In genomic region chr5:127970081-127970480, GRCh38 we compare ENCODE assay signal across 17 cellular contexts.
DNase-seq lines count a peak whose midpoint lies in the region; ATAC-seq, FAIRE-seq and TF ChIP-seq lines count a peak whose summit lies in the region.
"Had no signal": no experiment of that assay in that cellular context is flagged by ENCODE, and none has a peak within 500 bp of the region (broad histone marks: within the 10 kb centered on the region; RNA-seq: fewer than 3 reads in every experiment).

No MANE protein-coding gene starts in this region.

- H3K4me1 ChIP-seq in PC-3 (ENCODE audit: insufficient read depth, low read length): peaks cover 23% of the 10 kb centered on the region
- H3K4me1 ChIP-seq in keratinocyte (ENCODE audit: control insufficient read depth, extremely low read depth, insufficient read depth, low read length): peaks cover 24% of the 10 kb centered on the region

- BruUV-seq in PC-3 (replicated peaks; lab: Mats Ljungman, UMichigan): no TSS peak

- H3K9me2 ChIP-seq in PC-3 (replicated peaks; ENCODE audit: low read length): 0 out of 2 replicates have a peak, but pooled peaks cover 4% of the 10 kb centered on the region

- POLR2A ChIA-PET in PC-3 (lab: Charles Lee; ENCODE audit: unreplicated experiment): no interaction called here

- no peaks in the 10 kb centered on the region for H3K9me3 ChIP-seq in PC-3 (ENCODE audit: low read length)
- H3K9me3 ChIP-seq in keratinocyte (ENCODE audit: control insufficient read depth, low read depth, low read length): no peaks in the 10 kb centered on the region

- no peak for ATAC-seq in PC-3

- H2AFZ ChIP-seq in PC-3 (ENCODE audit: low read length): no peak overlapping the region
- H2AFZ ChIP-seq in keratinocyte (ENCODE audit: control insufficient read depth, low read length): no peak overlapping the region

- CTCF ChIA-PET in PC-3 (lab: Charles Lee): no interaction called here

- H3K79me2 ChIP-seq in PC-3 (ENCODE audit: low read length) (no peaks in the 10 kb centered on the region), keratinocyte (ENCODE audit: control insufficient read depth, insufficient read depth, low read length) (no peaks in the 10 kb centered on the region)

- dilution Hi-C loops in keratinocyte (cut with MboI; ENCODE audit: extremely low pct_ligation_motif_present, low sequenced_read_pairs): no loop called here

- H3K4me2 ChIP-seq in PC-3 (ENCODE audit: low read length) (no peak overlapping the region), keratinocyte (ENCODE audit: control insufficient read depth, extremely low read depth, insufficient read depth, low read depth, low read length) (no peak overlapping the region)

- H3K27ac ChIP-seq in PC-3 (ENCODE audit: low read length) (no peak overlapping the region), dorsolateral prefrontal cortex (peak overlapping the region in 47 of 59 donors; percentile 2 to 78 (median 56)), keratinocyte (ENCODE audit: control insufficient read depth, insufficient read depth, low read length) (no peak overlapping the region)
- H3K27ac ChIP-seq: C4-2B had no signal

- peak; percentile 36 for DNase-seq in PC-3
- DNase-seq in dorsolateral prefrontal cortex: no peak
- no peak for DNase-seq in keratinocyte (ENCODE audit: low read depth, low spot score)
- DNase-seq in NCI-H187 treated with DMSO at 0.1 percent for 48 hours (lab: John Stamatoyannopoulos, UW): no peak
- DNase-seq in ureter (ENCODE audit: low spot score): no peak
- DNase-seq in DMS53 treated with DMSO at 0.1 percent for 48 hours (lab: John Stamatoyannopoulos, UW; ENCODE audit: unreplicated experiment): no peak
- DNase-seq: AML-193; CD4-positive, alpha-beta memory T cell; DMS153; DMS79 treated with DMSO at 0.1 percent for 48 hours; H9; IMR-90 had no signal

- H3K9ac ChIP-seq in PC-3 (ENCODE audit: low read length) (no peak overlapping the region), keratinocyte (ENCODE audit: control insufficient read depth, extremely low read depth, insufficient read depth, low read length) (no peak overlapping the region)

- no peak overlapping the region for H3K4me3 ChIP-seq in PC-3 (ENCODE audit: low read length)
- no peak overlapping the region for H3K4me3 ChIP-seq in dorsolateral prefrontal cortex
- H3K4me3 ChIP-seq in keratinocyte (ENCODE audit: control insufficient read depth in 2 of 3, extremely low read depth in 1 of 3, insufficient read depth in 2 of 3, low read depth in 1 of 3, low read length in 3 of 3): no peak overlapping the region

- H3K36me3 ChIP-seq in PC-3 (ENCODE audit: low read depth, low read length): no peaks in the 10 kb centered on the region
- H3K36me3 ChIP-seq in keratinocyte (ENCODE audit: control insufficient read depth in 2 of 2, extremely low read depth in 1 of 2, insufficient read depth in 2 of 2, low read length in 2 of 2): peaks cover 0 to 2% of the 10 kb centered on the region in 2 experiments

- H4K20me1 ChIP-seq in PC-3 (ENCODE audit: low read length) (no peaks in the 10 kb centered on the region), keratinocyte (ENCODE audit: control insufficient read depth, extremely low read depth, insufficient read depth, low read length) (no peaks in the 10 kb centered on the region)

- FAIRE-seq in keratinocyte (lab: Jason Lieb, UNC): peak; percentile 60
- FAIRE-seq: A204.1, GM19239, H1, HTR-8/SVneo had no signal

- no peaks in the 10 kb centered on the region for H3K9me1 ChIP-seq in keratinocyte (ENCODE audit: control insufficient read depth, extremely low read depth, insufficient read depth, low read length)

- intact Hi-C loops in PC-3 (cut with micrococcal nuclease) (no loop called here), dorsolateral prefrontal cortex (cut with DNase I) (no loop called here)

- peaks cover 7% of the 10 kb centered on the region for H3F3A ChIP-seq in PC-3 (ENCODE audit: low read length, unreplicated experiment)

- no peak for TF ChIP-seq CTCF in PC-3 (conservative IDR thresholded peaks at IDR 0.05; ENCODE audit: low read depth, low read length)
- no peak for TF ChIP-seq CTCF in dorsolateral prefrontal cortex (IDR thresholded peaks at IDR 0.05 in 54 of 56, conservative IDR thresholded peaks at IDR 0.05 in 2 of 56; ENCODE audit: low read depth in 1 of 56, partially characterized antibody in 56 of 56)
- no peak for TF ChIP-seq CTCF in keratinocyte (optimal IDR thresholded peaks at IDR 0.05 in 1 of 3, IDR thresholded peaks at IDR 0.05 in 1 of 3, conservative IDR thresholded peaks at IDR 0.05 in 1 of 3; ENCODE audit: extremely low read depth in 1 of 3, insufficient read depth in 2 of 3, low read length in 3 of 3)

- H3K27me3 ChIP-seq in PC-3 (ENCODE audit: low read length) (no peaks in the 10 kb centered on the region), dorsolateral prefrontal cortex (no peaks in the 10 kb centered on the region), keratinocyte (ENCODE audit: control insufficient read depth, extremely low read depth, insufficient read depth, low read length) (no peaks in the 10 kb centered on the region)

Comparison
In these comparisons a context has a peak if more than half of its experiments do, and no peak if none do; other contexts are left out.
1. H3K27ac ChIP-seq: peak in dorsolateral prefrontal cortex (47 of 59); none in PC-3 (single experiment) and keratinocyte (single experiment).